ENCODE assay signal across 17 cellular contexts in genomic region chr13:77353980-77354379, GRCh38. TPM values are rescaled to one million over a fixed set of nuclear protein-coding genes. Genes with fewer than 3 reads are reported as not detected.
A peak's percentile ranks its signal among the peaks of the same experiment; 100 is the strongest.
DNase-seq lines count a peak whose midpoint lies in the region; ATAC-seq and TF ChIP-seq lines count a peak whose summit lies in the region.
"Had no signal": no experiment of that assay in that cellular context is flagged by ENCODE, and none has a peak within 500 bp of the region (broad histone marks: within the 10 kb centered on the region; RNA-seq: fewer than 3 reads in every experiment).

No MANE protein-coding gene starts in this region.

- no peaks in the 10 kb centered on the region for H3K27me3 Mint-ChIP-seq in activated B cell treated with CpG ODN at 0.5 μM for 24 hours
- H3K27me3 Mint-ChIP-seq: T-helper 17 cell had no signal

- TF ChIP-seq EP300 in esophagus muscularis mucosa (IDR thresholded peaks at IDR 0.05): no peak

- no peaks in the 10 kb centered on the region for H3K4me1 ChIP-seq in esophagus muscularis mucosa
- H3K4me1 ChIP-seq: colonic mucosa had no signal

- no peaks in the 10 kb centered on the region for H3K27me3 ChIP-seq in esophagus muscularis mucosa
- H3K27me3 ChIP-seq: colonic mucosa had no signal

- CTCF ChIA-PET in activated B cell treated with CpG ODN at 0.5 μM for 24 hours (lab: Charles Lee): interaction anchor here (1.1 kb wide), 1 partner anchor 123 kb away, joined by 4 read pairs; no protein-coding TSS in a partner anchor

- intact Hi-C loops in activated B cell treated with CpG ODN at 0.5 μM for 24 hours (cut with micrococcal nuclease) (loop anchor here (1.0 to 2.0 kb wide), 3 partner anchors 15 to 75 kb away; partner anchors contain the start of gene MYCBP2), left ventricle myocardium superior (cut with micrococcal nuclease) (no loop called here), esophagus muscularis mucosa (cut with DNase I) (no loop called here)

- WGBS in esophagus muscularis mucosa: 78% methylated on average over 1 of the region's 1 CpG

- no peaks in the 10 kb centered on the region for H3K9me3 ChIP-seq in esophagus muscularis mucosa
- H3K9me3 ChIP-seq: colonic mucosa had no signal

- peak overlapping the region; percentile 36 for H3K4me3 Mint-ChIP-seq in activated B cell treated with CpG ODN at 0.5 μM for 24 hours
- H3K4me3 Mint-ChIP-seq: activated CD4-positive, alpha-beta T cell treated with anti-CD3 and anti-CD28 coated beads, Interleukin-2, amount 10 ng/mL, durations not matched to agents 24 days and 14 days; T-helper 17 cell had no signal

- peak; percentile 65 for DNase-seq in CD1c-positive myeloid dendritic cell (ENCODE audit: extremely low spot score)
- DNase-seq in MV-4-11 (lab: John Stamatoyannopoulos, UW): peak; percentile 91
- no peak for DNase-seq in activated B cell treated with CpG ODN at 0.5 μM for 24 hours
- no peak for DNase-seq in left ventricle myocardium superior
- DNase-seq in esophagus muscularis mucosa (ENCODE audit: extremely low spot score): no peak
- no peak for DNase-seq in NCI-H82 treated with DMSO at 0.1 percent for 48 hours (lab: John Stamatoyannopoulos, UW; ENCODE audit: unreplicated experiment)
- DNase-seq: activated CD4-positive, alpha-beta T cell treated with anti-CD3 and anti-CD28 coated beads, Interleukin-2, amount 10 ng/mL, durations not matched to agents 24 days and 14 days; anterior cingulate cortex; colonic mucosa; DMS153; IMR-90; NCI-H1694; NCI-H510A treated with DMSO at 0.1 percent for 48 hours; RPMI8226; T-helper 17 cell had no signal

- H3K36me3 ChIP-seq in esophagus muscularis mucosa: no peaks in the 10 kb centered on the region
- H3K36me3 ChIP-seq: colonic mucosa had no signal

- ATAC-seq in GM21390 (IDR thresholded peaks at IDR 0.05; ENCODE audit: unreplicated experiment) (peak; percentile 63), activated B cell treated with CpG ODN at 0.5 μM for 24 hours (ENCODE audit: low read depth) (peak; percentile 86), left ventricle myocardium superior (no peak), HG02981 (IDR thresholded peaks at IDR 0.05; ENCODE audit: unreplicated experiment) (no peak)
- ATAC-seq: T-helper 17 cell had no signal

- peak overlapping the region; percentile 88 for H3K27ac Mint-ChIP-seq in activated B cell treated with CpG ODN at 0.5 μM for 24 hours
- H3K27ac Mint-ChIP-seq: activated CD4-positive, alpha-beta T cell treated with anti-CD3 and anti-CD28 coated beads, Interleukin-2, amount 10 ng/mL, durations not matched to agents 24 days and 14 days; T-helper 17 cell had no signal

- TF ChIP-seq CTCF in activated B cell treated with CpG ODN at 0.5 μM for 24 hours (IDR thresholded peaks at IDR 0.05): no peak
- TF ChIP-seq CTCF in esophagus muscularis mucosa (IDR thresholded peaks at IDR 0.05): no peak

- no peak for TF ChIP-seq POLR2A in esophagus muscularis mucosa (IDR thresholded peaks at IDR 0.05; ENCODE audit: low read depth)

- POLR2A ChIA-PET in activated B cell treated with CpG ODN at 0.5 μM for 24 hours (lab: Charles Lee): interaction anchor here (0.6 to 1.8 kb wide), 6 partner anchors 11 to 170 kb away, joined by 3 to 4 read pairs (median 3); no protein-coding TSS in a partner anchor

- peaks cover 36% of the 10 kb centered on the region for H3K4me1 Mint-ChIP-seq in activated B cell treated with CpG ODN at 0.5 μM for 24 hours

- H3K4me3 ChIP-seq in esophagus muscularis mucosa: no peak overlapping the region
- H3K4me3 ChIP-seq: colonic mucosa had no signal

- H3K36me3 Mint-ChIP-seq in activated B cell treated with CpG ODN at 0.5 μM for 24 hours (ENCODE audit: low read depth): no peaks in the 10 kb centered on the region

- H3K27ac ChIP-seq in esophagus muscularis mucosa (replicated peaks in 1 of 4): no peak overlapping the region
- H3K27ac ChIP-seq: colonic mucosa had no signal

- no peaks in the 10 kb centered on the region for H3K9me3 Mint-ChIP-seq in activated B cell treated with CpG ODN at 0.5 μM for 24 hours

RNA-seq across cellular contexts. Expression of gene MYCBP2, which starts 27.1 kb away (rescaled TPM):
- total RNA-seq in activated B cell treated with CpG ODN at 0.5 μM for 24 hours (310 and 314 TPM in 2 replicates), left ventricle myocardium superior (44.1 TPM), esophagus muscularis mucosa (100 to 1,000 TPM in 2 of 4 donors, 10 to 100 TPM in 2; 96.1 to 117 (median 108) TPM)

Comparison
In these comparisons a context has a peak if more than half of its experiments do, and no peak if none do; other contexts are left out.
1. DNase-seq: peak in CD1c-positive myeloid dendritic cell (single experiment) and MV-4-11 (single experiment); none in activated B cell treated with CpG ODN at 0.5 μM for 24 hours (single experiment), left ventricle myocardium superior (single experiment), esophagus muscularis mucosa (single experiment) and NCI-H82 treated with DMSO at 0.1 percent for 48 hours (single experiment).
2. ATAC-seq: peak in GM21390 (single experiment) and activated B cell treated with CpG ODN at 0.5 μM for 24 hours (single experiment); none in left ventricle myocardium superior (single experiment) and HG02981 (single experiment).